In the genomic region with DNA sequence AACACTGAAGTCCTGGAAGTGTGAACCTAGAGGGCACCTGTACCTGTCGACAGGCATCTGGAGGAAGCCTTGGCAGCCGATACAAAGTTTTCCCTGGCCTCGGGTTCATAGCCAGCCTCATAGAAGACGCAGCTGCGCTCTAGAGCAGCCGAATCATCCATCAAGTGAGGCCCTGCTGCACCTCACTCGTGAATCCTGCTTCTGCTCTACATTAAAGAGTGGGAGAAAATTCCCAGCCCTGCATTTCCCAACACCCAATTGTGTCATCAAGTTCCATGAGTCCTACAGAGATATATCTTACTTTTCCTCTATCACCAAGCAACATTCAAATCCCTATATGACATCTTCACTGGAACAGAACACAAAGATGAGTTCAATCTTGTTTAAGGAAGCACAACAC, we compare ENCODE assay signal across 13 cellular contexts.
DNase-seq lines count a peak whose midpoint lies in the region; ATAC-seq and TF ChIP-seq lines count a peak whose summit lies in the region.
"Had no signal": no experiment of that assay in that cellular context is flagged by ENCODE, and none has a peak within 500 bp of the region (broad histone marks: within the 10 kb centered on the region; RNA-seq: fewer than 3 reads in every experiment).

No MANE protein-coding gene starts in this region.

- peaks cover 0 to 10% (median 0%) of the 10 kb centered on the region in 11 experiments; a peak in 1 of 22 replicates for H3K36me3 ChIP-seq in BLaER1 treated with 17β-estradiol and CSF1 and Interleukin-3, amounts not matched to agents 10 nM and 100 nM
- H3K36me3 ChIP-seq in SK-N-SH (replicated peaks in 1 of 2; ENCODE audit: control insufficient read depth in 1 of 2, insufficient read depth in 2 of 2, low read length in 1 of 2) (peaks cover 6 to 7% of the 10 kb centered on the region in 2 experiments), osteoblast (ENCODE audit: insufficient read depth, low read length) (no peaks in the 10 kb centered on the region)
- H3K36me3 ChIP-seq: adrenal gland, lower lobe of right lung, ovary had no signal

- peak overlapping the region; percentile 56 to 88 (median 67); a peak in 17 of 22 replicates for H3K4me2 ChIP-seq in BLaER1 treated with 17β-estradiol and CSF1 and Interleukin-3, amounts not matched to agents 10 nM and 100 nM
- peak overlapping the region; percentile 72; the same call in 1 of the 2 replicates for H3K4me2 ChIP-seq in SK-N-SH
- no peak overlapping the region for H3K4me2 ChIP-seq in osteoblast (ENCODE audit: insufficient read depth, low read length)

- no peaks in the 10 kb centered on the region for H4K20me1 ChIP-seq in BLaER1 treated with 17β-estradiol and CSF1 and Interleukin-3, amounts not matched to agents 10 nM and 100 nM
- H4K20me1 ChIP-seq in SK-N-SH (ENCODE audit: insufficient read depth) = no peaks in the 10 kb centered on the region
- H4K20me1 ChIP-seq in osteoblast (ENCODE audit: insufficient read depth, low read length) = no peaks in the 10 kb centered on the region

- peak overlapping the region in 2 of 11 experiments; percentile 30 to 58; a peak in 1 of 22 replicates for H3K9ac ChIP-seq in BLaER1 treated with 17β-estradiol and CSF1 and Interleukin-3, amounts not matched to agents 10 nM and 100 nM
- H3K9ac ChIP-seq in SK-N-SH = peak overlapping the region; percentile 39

- H2AFZ ChIP-seq in SK-N-SH (ENCODE audit: low read depth) (no peak overlapping the region), osteoblast (ENCODE audit: low read length) (no peak overlapping the region)

- no peaks in the 10 kb centered on the region for H3K9me3 ChIP-seq in BLaER1 treated with 17β-estradiol and CSF1 and Interleukin-3, amounts not matched to agents 10 nM and 100 nM (replicated peaks in 1 of 11)
- H3K9me3 ChIP-seq in SK-N-SH = no peaks in the 10 kb centered on the region
- no peaks in the 10 kb centered on the region for H3K9me3 ChIP-seq in osteoblast (ENCODE audit: low read depth, low read length)
- H3K9me3 ChIP-seq: adrenal gland, lower lobe of right lung, ovary had no signal

- no peak for TF ChIP-seq CTCF in SK-N-SH (IDR thresholded peaks at IDR 0.05)
- TF ChIP-seq CTCF in dorsolateral prefrontal cortex (IDR thresholded peaks at IDR 0.05 in 54 of 56, conservative IDR thresholded peaks at IDR 0.05 in 2 of 56; ENCODE audit: low read depth in 1 of 56, partially characterized antibody in 56 of 56) = no peak
- TF ChIP-seq CTCF in osteoblast (IDR thresholded peaks at IDR 0.05; ENCODE audit: extremely low read depth, low read depth, low read length) = no peak

- intact Hi-C loops in dorsolateral prefrontal cortex (cut with DNase I) = no loop called here

- peaks cover 31% of the 10 kb centered on the region for H3F3A ChIP-seq in SK-N-SH (replicated peaks; ENCODE audit: insufficient read depth)

- DNase-seq in SK-N-SH (no peak), dorsolateral prefrontal cortex (no peak), osteoblast (ENCODE audit: insufficient read length, low spot score, missing footprints) (peak; percentile 48), ACHN (no peak), COR-L47 (lab: John Stamatoyannopoulos, UW) (no peak), iPS-NIHi11 (ENCODE audit: low spot score) (no peak)
- DNase-seq: adrenal gland, lower lobe of right lung, NCI-H2029, ovary had no signal

- no peak for ATAC-seq in GM21528 (IDR thresholded peaks at IDR 0.05; ENCODE audit: low FRiP score, unreplicated experiment)
- ATAC-seq: lower lobe of right lung had no signal

- CTCF ChIA-PET in SK-N-SH (lab: Yijun Ruan, JAX) = no interaction called here

- POLR2A ChIA-PET in SK-N-SH (lab: Yijun Ruan, JAX) = no interaction called here

- no peaks in the 10 kb centered on the region for H3K27me3 ChIP-seq in BLaER1 treated with 17β-estradiol and CSF1 and Interleukin-3, amounts not matched to agents 10 nM and 100 nM
- H3K27me3 ChIP-seq in SK-N-SH (ENCODE audit: insufficient read depth) = no peaks in the 10 kb centered on the region
- no peaks in the 10 kb centered on the region for H3K27me3 ChIP-seq in dorsolateral prefrontal cortex
- H3K27me3 ChIP-seq in osteoblast (ENCODE audit: insufficient read depth, low read length) = no peaks in the 10 kb centered on the region
- H3K27me3 ChIP-seq: adrenal gland, ovary had no signal

- H3K9me2 ChIP-seq in SK-N-SH = no peaks in the 10 kb centered on the region

- no peak for TF ChIP-seq RAD21 in SK-N-SH (IDR thresholded peaks at IDR 0.05; ENCODE audit: low read length)

- peak overlapping the region in 6 of 11 experiments; percentile 38 to 77 (median 58); a peak in 8 of 22 replicates for H3K27ac ChIP-seq in BLaER1 treated with 17β-estradiol and CSF1 and Interleukin-3, amounts not matched to agents 10 nM and 100 nM
- H3K27ac ChIP-seq in SK-N-SH (ENCODE audit: low read depth in 2 of 2, low read length in 1 of 2) (peak overlapping the region; percentile 93 to 97), dorsolateral prefrontal cortex (peak overlapping the region in 49 of 59 donors; percentile 1 to 92 (median 67)), osteoblast (ENCODE audit: low read depth, low read length) (peak overlapping the region; percentile 80)
- H3K27ac ChIP-seq: C4-2B, ovary had no signal

- H3K79me2 ChIP-seq in SK-N-SH (ENCODE audit: insufficient read depth) (no peaks in the 10 kb centered on the region), osteoblast (ENCODE audit: insufficient read depth, low read length) (no peaks in the 10 kb centered on the region)

- peaks cover 60 to 86% (median 76%) of the 10 kb centered on the region in 10 experiments for H3K4me1 ChIP-seq in BLaER1 treated with 17β-estradiol and CSF1 and Interleukin-3, amounts not matched to agents 10 nM and 100 nM
- H3K4me1 ChIP-seq in SK-N-SH (ENCODE audit: control insufficient read depth in 1 of 2, insufficient read depth in 2 of 2, low read depth in 1 of 2, low read length in 1 of 2) = peaks cover 33 to 39% of the 10 kb centered on the region in 2 experiments
- peaks cover 38% of the 10 kb centered on the region for H3K4me1 ChIP-seq in osteoblast (ENCODE audit: insufficient read depth, low read length)

- in situ Hi-C loops in ACHN (cut with HindIII; ENCODE audit: low pct_ligation_motif_present, low pct_unique_long_range_greater_than_20kb, low sequenced_read_pairs) = no loop called here

- 66% methylated on average over 7 of the region's 7 CpGs for WGBS in SK-N-SH (ENCODE audit: low lambda C conversion rate)

- no peak overlapping the region for H3K4me3 ChIP-seq in BLaER1 treated with 17β-estradiol and CSF1 and Interleukin-3, amounts not matched to agents 10 nM and 100 nM
- H3K4me3 ChIP-seq in SK-N-SH (ENCODE audit: low read depth in 2 of 2, low read length in 1 of 2) = no peak overlapping the region
- no peak overlapping the region for H3K4me3 ChIP-seq in dorsolateral prefrontal cortex
- H3K4me3 ChIP-seq in osteoblast (ENCODE audit: insufficient read depth, low read length) = no peak overlapping the region
- H3K4me3 ChIP-seq: adrenal gland, lower lobe of right lung, ovary had no signal

- TF ChIP-seq EP300 in SK-N-SH (IDR thresholded peaks at IDR 0.05; ENCODE audit: borderline replicate concordance in 1 of 2, low read depth in 1 of 2, low read length in 1 of 2) = 0 out of 4 replicates have a peak, but pooled peaks of 1 of the 2 experiments have one; percentile 25

TF ChIP-seq in SK-N-SH, 30 proteins besides CTCF, POLR2A, EP300 and RAD21 (continues in another document):
- TF ChIP-seq SIN3A (IDR thresholded peaks at IDR 0.05; ENCODE audit: borderline replicate concordance, low read depth, low read length) (no peak), RFX5 (IDR thresholded peaks at IDR 0.05; ENCODE audit: low read length) (no peak), TEAD4 (IDR thresholded peaks at IDR 0.05; ENCODE audit: borderline replicate concordance, insufficient read depth) (no peak), NFIC (IDR thresholded peaks at IDR 0.05; ENCODE audit: borderline replicate concordance) (no peak), FOSL2 (IDR thresholded peaks at IDR 0.05; ENCODE audit: borderline replicate concordance, low read depth) (0 out of 2 replicates have a peak, but pooled peaks have one; percentile 21), MEF2A (IDR thresholded peaks at IDR 0.05; ENCODE audit: borderline replicate concordance, low read depth) (no peak), JUND (IDR thresholded peaks at IDR 0.05) (no peak; the same call in 1 of the 2 replicates)
- TF ChIP-seq, protein P1, sequence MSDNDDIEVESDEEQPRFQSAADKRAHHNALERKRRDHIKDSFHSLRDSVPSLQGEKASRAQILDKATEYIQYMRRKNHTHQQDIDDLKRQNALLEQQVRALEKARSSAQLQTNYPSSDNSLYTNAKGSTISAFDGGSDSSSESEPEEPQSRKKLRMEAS (IDR thresholded peaks at IDR 0.05; ENCODE audit: low read depth) = 0 out of 2 replicates have a peak, but pooled peaks have one; percentile 11
- TF ChIP-seq, protein P2, sequence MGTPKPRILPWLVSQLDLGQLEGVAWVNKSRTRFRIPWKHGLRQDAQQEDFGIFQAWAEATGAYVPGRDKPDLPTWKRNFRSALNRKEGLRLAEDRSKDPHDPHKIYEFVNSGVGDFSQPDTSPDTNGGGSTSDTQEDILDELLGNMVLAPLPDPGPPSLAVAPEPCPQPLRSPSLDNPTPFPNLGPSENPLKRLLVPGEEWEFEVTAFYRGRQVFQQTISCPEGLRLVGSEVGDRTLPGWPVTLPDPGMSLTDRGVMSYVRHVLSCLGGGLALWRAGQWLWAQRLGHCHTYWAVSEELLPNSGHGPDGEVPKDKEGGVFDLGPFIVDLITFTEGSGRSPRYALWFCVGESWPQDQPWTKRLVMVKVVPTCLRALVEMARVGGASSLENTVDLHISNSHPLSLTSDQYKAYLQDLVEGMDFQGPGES (IDR thresholded peaks at IDR 0.05; ENCODE audit: low read depth, low read length) = no peak
- TF ChIP-seq, protein P3, sequence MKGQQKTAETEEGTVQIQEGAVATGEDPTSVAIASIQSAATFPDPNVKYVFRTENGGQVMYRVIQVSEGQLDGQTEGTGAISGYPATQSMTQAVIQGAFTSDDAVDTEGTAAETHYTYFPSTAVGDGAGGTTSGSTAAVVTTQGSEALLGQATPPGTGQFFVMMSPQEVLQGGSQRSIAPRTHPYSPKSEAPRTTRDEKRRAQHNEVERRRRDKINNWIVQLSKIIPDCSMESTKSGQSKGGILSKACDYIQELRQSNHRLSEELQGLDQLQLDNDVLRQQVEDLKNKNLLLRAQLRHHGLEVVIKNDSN (IDR thresholded peaks at IDR 0.05; ENCODE audit: borderline replicate concordance, low read depth) = no peak
